1 cellular context compared by ENCODE assay signal in the genomic region with DNA sequence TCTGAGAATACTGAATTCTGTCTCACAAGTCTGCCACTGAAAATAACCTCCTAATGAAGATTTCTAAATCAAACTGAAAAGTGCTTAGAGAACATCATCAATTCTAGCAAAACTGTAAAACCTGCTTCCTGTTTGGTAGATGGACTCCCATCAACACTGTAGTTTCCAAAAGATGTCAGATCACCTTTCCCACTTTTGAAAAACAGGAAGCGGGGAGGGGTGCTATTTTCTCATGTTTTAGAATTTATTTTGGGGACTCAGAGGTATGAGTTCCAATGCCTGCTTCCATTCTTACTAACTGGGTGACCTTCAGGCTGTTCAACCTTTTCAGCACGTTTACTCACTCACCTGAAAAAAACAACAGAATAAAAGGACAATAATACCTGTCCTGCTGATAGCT.
TF ChIP-seq lines count a peak whose summit lies in the region.

No MANE protein-coding gene starts in this region.

TF ChIP-seq in A549, 52 proteins besides CTCF, POLR2A, EP300 and RAD21 (continued from another document):
- TF ChIP-seq CHD2 (IDR thresholded peaks at IDR 0.05; ENCODE audit: low read length, partially characterized antibody): no peak
- no peak for TF ChIP-seq CBX8 (IDR thresholded peaks at IDR 0.05)
TF ChIP-seq in A549: peak in this region for 0.
